In genomic region chr18:75167137-75167536, GRCh38 we compare ENCODE assay signal across 13 cellular contexts. TPM values are rescaled to one million over a fixed set of nuclear protein-coding genes. Genes with fewer than 3 reads are reported as not detected.
DNase-seq lines count a peak whose midpoint lies in the region; ATAC-seq and TF ChIP-seq lines count a peak whose summit lies in the region.
"Had no signal": no experiment of that assay in that cellular context is flagged by ENCODE, and none has a peak within 500 bp of the region (broad histone marks: within the 10 kb centered on the region; RNA-seq: fewer than 3 reads in every experiment).

No MANE protein-coding gene starts in this region.

- peaks cover 6% of the 10 kb centered on the region for H3K9me3 ChIP-seq in left ventricle myocardium inferior (replicated peaks)
- H3K9me3 ChIP-seq in right atrium auricular region, result no peaks in the 10 kb centered on the region
- H3K9me3 ChIP-seq in gastroesophageal sphincter, result no peaks in the 10 kb centered on the region
- peaks cover 0 to 2% of the 10 kb centered on the region in 2 donors for H3K9me3 ChIP-seq in stomach smooth muscle (ENCODE audit: control insufficient read depth in 2 of 2, low read length in 2 of 2)

- no peak for TF ChIP-seq POLR2A in gastroesophageal sphincter (IDR thresholded peaks at IDR 0.05)

- intact Hi-C loops in left ventricle myocardium inferior (cut with micrococcal nuclease), result no loop called here

- WGBS in gastroesophageal sphincter (ENCODE audit: low coverage in 1 of 2), 2 donors, result 83 to 90% methylated on average over 7 to 8 of the region's 10 CpGs

- H3K27me3 ChIP-seq in left ventricle myocardium inferior (ENCODE audit: low read depth), result no peaks in the 10 kb centered on the region
- H3K27me3 ChIP-seq in right atrium auricular region, result no peaks in the 10 kb centered on the region
- H3K27me3 ChIP-seq in gastroesophageal sphincter, result no peaks in the 10 kb centered on the region
- H3K27me3 ChIP-seq in stomach smooth muscle (ENCODE audit: control insufficient read depth in 1 of 2, insufficient read depth in 2 of 2, low read length in 2 of 2), result no peaks in the 10 kb centered on the region

- no peaks in the 10 kb centered on the region for H3K36me3 ChIP-seq in left ventricle myocardium inferior
- no peaks in the 10 kb centered on the region for H3K36me3 ChIP-seq in right atrium auricular region
- no peaks in the 10 kb centered on the region for H3K36me3 ChIP-seq in gastroesophageal sphincter
- H3K36me3 ChIP-seq in stomach smooth muscle (ENCODE audit: control insufficient read depth in 2 of 2, insufficient read depth in 2 of 2, low read length in 2 of 2), result no peaks in the 10 kb centered on the region

- H3K4me3 ChIP-seq in left ventricle myocardium inferior (peak overlapping the region; percentile 52), right atrium auricular region (no peak overlapping the region), gastroesophageal sphincter (no peak overlapping the region), stomach smooth muscle (ENCODE audit: low read length in 2 of 2) (no peak overlapping the region)
- H3K4me3 ChIP-seq: GM12878, GM23338 had no signal

- peak overlapping the region; percentile 89 for H3K27ac ChIP-seq in left ventricle myocardium inferior (replicated peaks)
- H3K27ac ChIP-seq in right atrium auricular region, result peak overlapping the region in 1 of 2 donors; percentile 91
- H3K27ac ChIP-seq in gastroesophageal sphincter, result peak overlapping the region in 3 of 4 donors; percentile 29 to 82 (median 77)
- peak overlapping the region; percentile 86 for H3K27ac ChIP-seq in stomach smooth muscle (ENCODE audit: low read length)
- H3K27ac ChIP-seq: HL-60 had no signal

- TF ChIP-seq CTCF in left ventricle myocardium inferior (IDR thresholded peaks at IDR 0.05; ENCODE audit: borderline replicate concordance) (no peak), right atrium auricular region (IDR thresholded peaks at IDR 0.05) (no peak), gastroesophageal sphincter (IDR thresholded peaks at IDR 0.05) (no peak)

- ATAC-seq in gastroesophageal sphincter, result no peak
- ATAC-seq: GM12878, GM23338 had no signal

- no peak for TF ChIP-seq EP300 in gastroesophageal sphincter (IDR thresholded peaks at IDR 0.05)

- H3K4me1 ChIP-seq in left ventricle myocardium inferior, result peaks cover 38% of the 10 kb centered on the region
- peaks cover 0 to 7% of the 10 kb centered on the region in 2 donors for H3K4me1 ChIP-seq in right atrium auricular region
- H3K4me1 ChIP-seq in gastroesophageal sphincter, result peaks cover 0 to 8% (median 2%) of the 10 kb centered on the region in 3 donors
- H3K4me1 ChIP-seq in stomach smooth muscle (ENCODE audit: control insufficient read depth, insufficient read depth, low read length), result peaks cover 14% of the 10 kb centered on the region

- DNase-seq in left ventricle myocardium inferior, result no peak
- DNase-seq in right atrium auricular region (ENCODE audit: low spot score), result no peak
- DNase-seq in NCI-H1436 treated with DMSO at 0.1 percent for 48 hours (lab: John Stamatoyannopoulos, UW), result no peak
- no peak for DNase-seq in foreskin melanocyte
- no peak for DNase-seq in NCI-H2029 treated with DMSO at 0.1 percent for 48 hours (lab: John Stamatoyannopoulos, UW)
- DNase-seq: Calu3; CD4-positive, alpha-beta T cell; H7 had no signal

- no peak overlapping the region for H3K9ac ChIP-seq in stomach smooth muscle (ENCODE audit: low read length in 2 of 2)

RNA-seq across cellular contexts. Expression of gene PTGR3, which starts 41.8 kb away (rescaled TPM):
- total RNA-seq in left ventricle myocardium inferior, result 77.3 TPM
- total RNA-seq in right atrium auricular region, result 10 to 100 TPM; 16.7 to 33.9 TPM
- 10 to 100 TPM; 24.9 to 46.8 (median 29.6) TPM for total RNA-seq in gastroesophageal sphincter

RNA-seq across cellular contexts. Expression of gene TSHZ1, which starts 43.5 kb away (rescaled TPM):
- total RNA-seq in left ventricle myocardium inferior (24.6 TPM), right atrium auricular region (10 to 100 TPM; 14.5 to 19.4 TPM), gastroesophageal sphincter (10 to 100 TPM; 22.3 to 41.7 (median 33.8) TPM)
